ENCODE assay signal across 7 cellular contexts in genomic region chr12:57110189-57111045, GRCh38. TPM values are rescaled to one million over a fixed set of nuclear protein-coding genes. Genes with fewer than 3 reads are reported as not detected.
DNase-seq lines count a peak whose midpoint lies in the region; ATAC-seq lines count a peak whose summit lies in the region.

No MANE protein-coding gene starts in this region.

- in situ Hi-C loops in SK-MEL-5 (cut with HindIII; ENCODE audit: low pct_unique_long_range_greater_than_20kb, low sequenced_read_pairs): no loop called here

- H3K4me3 ChIP-seq in skin epidermis: peak overlapping the region; percentile 47 to 78 (median 59)

- POLR2A ChIA-PET in activated naive CD8-positive, alpha-beta T cell treated with anti-CD3 and anti-CD28 coated beads, Interleukin-2, amount 10 ng/mL, durations not matched to agents 7 days and 5 days (lab: Charles Lee): interaction anchor here (0.6 to 5.2 kb wide), 21 partner anchors 9 to 482 kb away, joined by 3 to 166 read pairs (median 11); partner anchors contain the start of genes LRP1, NAB2, NACA and NEMP1

- H3K4me3 Mint-ChIP-seq in activated naive CD8-positive, alpha-beta T cell treated with anti-CD3 and anti-CD28 coated beads, Interleukin-2, amount 10 ng/mL, durations not matched to agents 7 days and 5 days: peak overlapping the region; percentile 94

- H3K36me3 Mint-ChIP-seq in activated naive CD8-positive, alpha-beta T cell treated with anti-CD3 and anti-CD28 coated beads, Interleukin-2, amount 10 ng/mL, durations not matched to agents 7 days and 5 days: peaks cover 19% of the 10 kb centered on the region

- no peaks in the 10 kb centered on the region for H3K27me3 Mint-ChIP-seq in activated naive CD8-positive, alpha-beta T cell treated with anti-CD3 and anti-CD28 coated beads, Interleukin-2, amount 10 ng/mL, durations not matched to agents 7 days and 5 days

- peaks cover 41% of the 10 kb centered on the region for H3K4me1 Mint-ChIP-seq in activated naive CD8-positive, alpha-beta T cell treated with anti-CD3 and anti-CD28 coated beads, Interleukin-2, amount 10 ng/mL, durations not matched to agents 7 days and 5 days

- DNase-seq in SK-MEL-5 (ENCODE audit: low read depth, low spot score): peak; percentile 75
- DNase-seq in activated naive CD8-positive, alpha-beta T cell treated with anti-CD3 and anti-CD28 coated beads, Interleukin-2, amount 10 ng/mL, durations not matched to agents 7 days and 5 days: peak; percentile 77
- DNase-seq in hepatic stellate cell (ENCODE audit: low spot score): peak; percentile 45

- H3K27ac Mint-ChIP-seq in activated naive CD8-positive, alpha-beta T cell treated with anti-CD3 and anti-CD28 coated beads, Interleukin-2, amount 10 ng/mL, durations not matched to agents 7 days and 5 days: peak overlapping the region; percentile 97

- peak overlapping the region; percentile 79 to 100 (median 98) for H3K27ac ChIP-seq in skin epidermis

- peak; percentile 59 for ATAC-seq in GM18907 (IDR thresholded peaks at IDR 0.05; ENCODE audit: unreplicated experiment)
- peak; percentile 52 for ATAC-seq in HG03135 (IDR thresholded peaks at IDR 0.05; ENCODE audit: unreplicated experiment)
- peak; percentile 34 for ATAC-seq in activated naive CD8-positive, alpha-beta T cell treated with anti-CD3 and anti-CD28 coated beads, Interleukin-2, amount 10 ng/mL, durations not matched to agents 7 days and 5 days (ENCODE audit: low read depth)
- no peak for ATAC-seq in HG03039 (IDR thresholded peaks at IDR 0.05; ENCODE audit: unreplicated experiment)

- no peaks in the 10 kb centered on the region for H3K9me3 Mint-ChIP-seq in activated naive CD8-positive, alpha-beta T cell treated with anti-CD3 and anti-CD28 coated beads, Interleukin-2, amount 10 ng/mL, durations not matched to agents 7 days and 5 days

RNA-seq across cellular contexts. Expression of gene STAT6, which starts 0.7 kb away (rescaled TPM):
- 39.6 and 39.7 TPM in 2 replicates for total RNA-seq in SK-MEL-5 (2014; rRNA removed; shearing (Covaris generic))
- polyA plus RNA-seq in SK-MEL-5 (2015; cell fraction: cytosol; rRNA removed): 59.1 and 79.1 TPM in 2 replicates
- 236 and 242 TPM in 2 replicates for polyA plus RNA-seq in SK-MEL-5 (2015; cell fraction: nucleus; rRNA removed)
- 100 to 1,000 TPM; 251 to 263 TPM for total RNA-seq in activated naive CD8-positive, alpha-beta T cell treated with anti-CD3 and anti-CD28 coated beads, Interleukin-2, amount 10 ng/mL, durations not matched to agents 7 days and 5 days

RNA-seq across cellular contexts. Expression of gene LRP1, which starts 17.9 kb away (rescaled TPM):
- total RNA-seq in SK-MEL-5 (2014; rRNA removed; shearing (Covaris generic)): 4.2 and 6.4 TPM in 2 replicates
- 23.5 and 28.3 TPM in 2 replicates for polyA plus RNA-seq in SK-MEL-5 (2015; cell fraction: cytosol; rRNA removed)
- polyA plus RNA-seq in SK-MEL-5 (2015; cell fraction: nucleus; rRNA removed): 24.9 and 26.7 TPM in 2 replicates
- 1 to 10 TPM; 4.9 to 6.1 TPM for total RNA-seq in activated naive CD8-positive, alpha-beta T cell treated with anti-CD3 and anti-CD28 coated beads, Interleukin-2, amount 10 ng/mL, durations not matched to agents 7 days and 5 days

RNA-seq across cellular contexts. Expression of gene NAB2, which starts 21.5 kb away (rescaled TPM):
- total RNA-seq in SK-MEL-5 (2014; rRNA removed; shearing (Covaris generic)): 74.0 and 79.0 TPM in 2 replicates
- 62.1 and 63.5 TPM in 2 replicates for polyA plus RNA-seq in SK-MEL-5 (2015; cell fraction: cytosol; rRNA removed)
- polyA plus RNA-seq in SK-MEL-5 (2015; cell fraction: nucleus; rRNA removed): 35.8 and 46.9 TPM in 2 replicates
- 10 to 100 TPM; 13.1 to 16.1 TPM for total RNA-seq in activated naive CD8-positive, alpha-beta T cell treated with anti-CD3 and anti-CD28 coated beads, Interleukin-2, amount 10 ng/mL, durations not matched to agents 7 days and 5 days

RNA-seq across cellular contexts. Expression of gene NEMP1, which starts 31.8 kb away (rescaled TPM):
- 30.5 and 30.9 TPM in 2 replicates for total RNA-seq in SK-MEL-5 (2014; rRNA removed; shearing (Covaris generic))
- polyA plus RNA-seq in SK-MEL-5 (2015; cell fraction: cytosol; rRNA removed): 23.9 and 29.8 TPM in 2 replicates
- polyA plus RNA-seq in SK-MEL-5 (2015; cell fraction: nucleus; rRNA removed): 47.4 and 57.7 TPM in 2 replicates
- total RNA-seq in activated naive CD8-positive, alpha-beta T cell treated with anti-CD3 and anti-CD28 coated beads, Interleukin-2, amount 10 ng/mL, durations not matched to agents 7 days and 5 days: 10 to 100 TPM; 52.9 to 59.6 TPM

RNA-seq across cellular contexts. Expression of gene LRP1-AS, which starts 37.0 kb away (rescaled TPM):
- total RNA-seq in SK-MEL-5 (2014; rRNA removed; shearing (Covaris generic)): not detected in 2 replicates
- not detected in 2 replicates for polyA plus RNA-seq in SK-MEL-5 (2015; cell fraction: cytosol; rRNA removed)
- not detected in 2 replicates for polyA plus RNA-seq in SK-MEL-5 (2015; cell fraction: nucleus; rRNA removed)
- not detected for total RNA-seq in activated naive CD8-positive, alpha-beta T cell treated with anti-CD3 and anti-CD28 coated beads, Interleukin-2, amount 10 ng/mL, durations not matched to agents 7 days and 5 days
